ENCODE assay signal across 1 cellular context in genomic region chr22:17782158-17782557, GRCh38.
TF ChIP-seq lines count a peak whose summit lies in the region.

No MANE protein-coding gene starts in this region.

TF ChIP-seq in HepG2, 621 proteins besides CTCF, POLR2A, EP300 and RAD21:
- TF ChIP-seq ZNF570 (CRISPR knock-in tag; IDR thresholded peaks at IDR 0.05; ENCODE audit: borderline replicate concordance) (no peak), HNF4G (IDR thresholded peaks at IDR 0.05; ENCODE audit: borderline replicate concordance, low read depth, low read length) (no peak), HNF4G (CRISPR knock-in tag; IDR thresholded peaks at IDR 0.05; ENCODE audit: borderline replicate concordance, low read depth) (no peak), FUBP1 (CRISPR knock-in tag; IDR thresholded peaks at IDR 0.05; ENCODE audit: borderline replicate concordance) (no peak), FOXO4 (CRISPR knock-in tag; conservative IDR thresholded peaks at IDR 0.05) (0 out of 2 replicates have a peak, but pooled peaks have one; percentile 49), MAFG (CRISPR knock-in tag; IDR thresholded peaks at IDR 0.05) (no peak), ZNF12 (CRISPR knock-in tag; IDR thresholded peaks at IDR 0.05) (no peak), ZNF770 (CRISPR knock-in tag; IDR thresholded peaks at IDR 0.05) (no peak), RBM39 (IDR thresholded peaks at IDR 0.05; ENCODE audit: low read depth, low read length, poor library complexity, severe bottlenecking) (peak; percentile 24), MTA3 (CRISPR knock-in tag; IDR thresholded peaks at IDR 0.05) (no peak), ZNF883 (CRISPR knock-in tag; IDR thresholded peaks at IDR 0.05; ENCODE audit: not compliant biosample characterization) (no peak)
